ENCODE assay signal across 1 cellular context in the genomic region with DNA sequence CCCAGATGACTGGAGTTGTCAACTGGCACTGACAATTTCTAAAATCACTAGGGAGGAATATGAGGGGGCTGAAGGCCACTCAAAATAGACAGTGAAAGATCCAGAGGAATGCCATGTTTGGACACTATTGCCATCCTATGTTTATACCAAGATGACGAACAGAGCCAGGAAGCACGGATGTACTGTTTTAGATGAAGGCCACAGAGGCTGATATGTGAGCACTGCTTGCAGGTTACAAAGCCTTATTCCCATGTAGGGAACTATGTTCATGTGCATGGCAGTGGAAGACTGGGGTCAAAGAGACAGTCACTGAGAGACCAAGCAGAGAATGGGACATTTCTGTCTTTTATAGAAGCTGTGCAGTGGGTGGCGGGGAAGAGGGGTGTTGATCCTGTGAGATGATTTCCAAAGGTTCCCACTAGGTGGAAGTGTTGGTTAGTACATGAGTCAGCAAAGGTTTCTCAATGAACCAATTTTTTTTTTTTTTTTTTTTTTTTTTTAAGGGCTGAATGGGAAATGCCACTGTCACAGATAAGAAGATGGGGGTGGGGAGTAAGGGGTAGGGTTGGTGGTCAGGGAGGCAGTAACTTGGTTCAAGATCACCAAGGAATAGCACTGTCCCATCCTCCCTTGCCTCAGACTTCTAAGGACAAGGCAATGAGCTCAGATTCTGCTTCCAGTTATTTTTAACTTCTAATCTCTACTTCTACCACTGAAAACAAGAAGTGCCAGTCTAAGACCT.
TF ChIP-seq lines count a peak whose summit lies in the region.

No MANE protein-coding gene starts in this region.

TF ChIP-seq in HepG2, 621 proteins besides CTCF, POLR2A, EP300 and RAD21:
- TF ChIP-seq THYN1 (CRISPR knock-in tag; IDR thresholded peaks at IDR 0.05; ENCODE audit: borderline replicate concordance, low read depth) (no peak), MYPOP (CRISPR knock-in tag; IDR thresholded peaks at IDR 0.05) (no peak), CEBPG (CRISPR knock-in tag; IDR thresholded peaks at IDR 0.05) (0 out of 2 replicates have a peak, but pooled peaks have one; percentile 35), ZNF235 (CRISPR knock-in tag; IDR thresholded peaks at IDR 0.05; ENCODE audit: borderline replicate concordance) (no peak), ZNF839 (CRISPR knock-in tag; IDR thresholded peaks at IDR 0.05; ENCODE audit: borderline replicate concordance) (no peak), ZFX (CRISPR knock-in tag; IDR thresholded peaks at IDR 0.05; ENCODE audit: low read depth) (no peak), ZNF333 (CRISPR knock-in tag; IDR thresholded peaks at IDR 0.05; ENCODE audit: borderline replicate concordance) (no peak), CBX1 (IDR thresholded peaks at IDR 0.05; ENCODE audit: low read depth) (no peak), SSRP1 (CRISPR knock-in tag; IDR thresholded peaks at IDR 0.05) (no peak), SP4 (CRISPR knock-in tag; IDR thresholded peaks at IDR 0.05) (no peak), PLRG1 (conservative IDR thresholded peaks at IDR 0.05) (no peak), ZNF362 (CRISPR knock-in tag; IDR thresholded peaks at IDR 0.05; ENCODE audit: borderline replicate concordance) (peak; percentile 87), TSC22D2 (CRISPR knock-in tag; IDR thresholded peaks at IDR 0.05; ENCODE audit: borderline replicate concordance) (no peak), SIX1 (CRISPR knock-in tag; IDR thresholded peaks at IDR 0.05; ENCODE audit: borderline replicate concordance) (no peak), SNAPC2 (CRISPR knock-in tag; IDR thresholded peaks at IDR 0.05) (no peak), ZNF569 (CRISPR knock-in tag; IDR thresholded peaks at IDR 0.05; ENCODE audit: borderline replicate concordance) (no peak), KDM5B (CRISPR knock-in tag; IDR thresholded peaks at IDR 0.05; ENCODE audit: borderline replicate concordance) (no peak), SMC3 (IDR thresholded peaks at IDR 0.05; ENCODE audit: low read length) (peak; percentile 70), NFE2L2 (IDR thresholded peaks at IDR 0.05; ENCODE audit: low read length) (peak; percentile 55; the same call in 1 of the 2 replicates), ZNF274 (CRISPR knock-in tag; IDR thresholded peaks at IDR 0.05) (no peak), SP140L (CRISPR knock-in tag; IDR thresholded peaks at IDR 0.05; ENCODE audit: borderline replicate concordance) (no peak), E2F2 (CRISPR knock-in tag; IDR thresholded peaks at IDR 0.05; ENCODE audit: borderline replicate concordance) (no peak), ZZZ3 (CRISPR knock-in tag; IDR thresholded peaks at IDR 0.05; ENCODE audit: borderline replicate concordance) (no peak), STAG1 (CRISPR knock-in tag; IDR thresholded peaks at IDR 0.05) (peak; percentile 71), ZNF672 (CRISPR knock-in tag; IDR thresholded peaks at IDR 0.05) (no peak), HNRNPK (IDR thresholded peaks at IDR 0.05; ENCODE audit: low read depth, low read length, poor library complexity, severe bottlenecking) (peak; percentile 23), NR1H2 (CRISPR knock-in tag; IDR thresholded peaks at IDR 0.05; ENCODE audit: borderline replicate concordance, low read depth) (no peak), SOX13 (IDR thresholded peaks at IDR 0.05) (no peak), SOX13 (CRISPR knock-in tag; conservative IDR thresholded peaks at IDR 0.05 in 1 of 2, IDR thresholded peaks at IDR 0.05 in 1 of 2) (no peak), ZNF879 (CRISPR knock-in tag; IDR thresholded peaks at IDR 0.05) (no peak), CENPX (CRISPR knock-in tag; IDR thresholded peaks at IDR 0.05) (no peak), NFIC (IDR thresholded peaks at IDR 0.05; ENCODE audit: low read length) (no peak), NCOA5 (CRISPR knock-in tag; IDR thresholded peaks at IDR 0.05) (no peak), MAFF (IDR thresholded peaks at IDR 0.05; ENCODE audit: low read depth, low read length) (peak; percentile 37; the same call in 1 of the 2 replicates), ONECUT2 (CRISPR knock-in tag; IDR thresholded peaks at IDR 0.05) (no peak), ZNF451 (CRISPR knock-in tag; IDR thresholded peaks at IDR 0.05) (no peak), MAFK (conservative IDR thresholded peaks at IDR 0.05 in 1 of 2, IDR thresholded peaks at IDR 0.05 in 1 of 2; ENCODE audit: low read length in 2 of 2) (peak; percentile 65 to 71)
- TF ChIP-seq, protein P1, sequence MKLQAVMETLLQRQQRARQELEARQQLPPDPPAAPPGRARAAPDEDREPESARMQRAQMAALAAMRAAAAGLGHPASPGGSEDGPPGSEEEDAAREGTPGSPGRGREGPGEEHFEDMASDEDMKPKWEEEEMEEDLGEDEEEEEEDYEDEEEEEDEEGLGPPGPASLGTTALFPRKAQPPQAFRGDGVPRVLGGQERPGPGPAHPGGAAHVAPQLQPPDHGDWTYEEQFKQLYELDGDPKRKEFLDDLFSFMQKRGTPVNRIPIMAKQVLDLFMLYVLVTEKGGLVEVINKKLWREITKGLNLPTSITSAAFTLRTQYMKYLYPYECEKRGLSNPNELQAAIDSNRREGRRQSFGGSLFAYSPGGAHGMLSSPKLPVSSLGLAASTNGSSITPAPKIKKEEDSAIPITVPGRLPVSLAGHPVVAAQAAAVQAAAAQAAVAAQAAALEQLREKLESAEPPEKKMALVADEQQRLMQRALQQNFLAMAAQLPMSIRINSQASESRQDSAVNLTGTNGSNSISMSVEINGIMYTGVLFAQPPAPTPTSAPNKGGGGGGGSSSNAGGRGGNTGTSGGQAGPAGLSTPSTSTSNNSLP (IDR thresholded peaks at IDR 0.05; ENCODE audit: low read depth, low read length), result 0 out of 2 replicates have a peak, but pooled peaks have one; percentile 18
